9 cellular contexts compared by ENCODE assay signal in the genomic region with DNA sequence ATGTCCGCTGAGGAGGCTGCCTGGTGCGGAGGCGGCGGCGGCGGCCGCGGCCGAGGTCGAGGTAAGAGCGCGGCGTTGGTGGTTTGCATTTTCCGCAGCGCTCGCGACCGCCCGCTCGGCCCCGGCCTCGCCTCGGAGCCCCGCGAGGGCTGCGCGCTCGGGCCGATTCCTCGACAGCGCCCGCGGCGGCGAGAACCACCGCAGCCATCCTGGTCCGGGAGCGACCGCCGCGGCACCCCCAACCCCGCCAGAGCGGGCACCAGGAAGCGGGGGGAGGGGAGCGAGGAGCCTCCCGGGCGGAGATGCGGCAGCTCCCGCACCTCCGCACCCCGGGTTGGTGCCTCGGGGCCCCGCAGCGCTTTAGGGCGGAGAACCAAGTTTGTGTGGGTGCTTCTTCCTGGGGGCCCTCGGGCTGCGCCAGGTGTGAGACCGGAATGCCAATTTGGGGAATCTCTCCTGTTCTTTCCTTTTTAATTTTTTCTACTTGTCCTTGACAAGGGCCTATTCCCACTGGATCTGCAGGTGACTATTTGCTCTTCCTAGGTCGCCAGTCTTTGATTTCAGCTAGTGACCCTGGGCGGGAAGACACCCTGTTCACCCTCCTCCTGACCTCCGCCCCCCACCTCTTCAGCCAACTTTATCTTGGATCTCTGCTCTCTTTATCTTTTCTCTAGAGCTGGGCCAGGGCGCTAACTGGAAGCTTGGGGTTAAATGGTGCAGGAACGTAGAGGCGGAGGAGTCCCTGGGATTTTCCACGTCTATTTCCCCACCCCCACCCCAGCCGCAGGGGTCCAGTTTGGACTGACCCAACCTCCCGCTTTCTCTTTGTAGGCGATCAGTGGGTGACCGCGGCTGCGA. TPM values are rescaled to one million over a fixed set of nuclear protein-coding genes. Genes with fewer than 3 reads are reported as not detected.
DNase-seq lines count a peak whose midpoint lies in the region; ATAC-seq, FAIRE-seq and TF ChIP-seq lines count a peak whose summit lies in the region.
"Had no signal": no experiment of that assay in that cellular context is flagged by ENCODE, and none has a peak within 500 bp of the region (broad histone marks: within the 10 kb centered on the region; RNA-seq: fewer than 3 reads in every experiment).

A gene with protein sequence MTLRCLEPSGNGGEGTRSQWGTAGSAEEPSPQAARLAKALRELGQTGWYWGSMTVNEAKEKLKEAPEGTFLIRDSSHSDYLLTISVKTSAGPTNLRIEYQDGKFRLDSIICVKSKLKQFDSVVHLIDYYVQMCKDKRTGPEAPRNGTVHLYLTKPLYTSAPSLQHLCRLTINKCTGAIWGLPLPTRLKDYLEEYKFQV (plus strand): TSS at position 822 of the 858 bp plus-strand sequence. CDS start 223 bp downstream, outside the sequence.

- H2AFZ ChIP-seq in osteoblast (ENCODE audit: low read length): peak within 1 kb of the TSS; percentile 86

- peaks cover 21% of the 10 kb centered on the region for H3K79me2 ChIP-seq in osteoblast (ENCODE audit: insufficient read depth, low read length)

- TF ChIP-seq CTCF in A549 (IDR thresholded peaks at IDR 0.05) (no peak; the same call in 2 of the 3 replicates), osteoblast (IDR thresholded peaks at IDR 0.05; ENCODE audit: extremely low read depth, low read depth, low read length) (no peak)

- peak within 1 kb of the TSS; percentile 98 for H3K27ac Mint-ChIP-seq in activated T-helper 1 cell treated with anti-CD3 and anti-CD28 coated beads, Interleukin-12 subunit alpha, Interleukin-12 subunit beta, Interleukin-2, Interleukin-4 antibody, amounts not matched to agents 30 ng/mL and 10 ng/mL and 1 ng/mL, durations not matched to agents 14 hours and 24 hours and 36 hours

- peaks cover 4% of the 10 kb centered on the region for H3K36me3 ChIP-seq in osteoblast (ENCODE audit: insufficient read depth, low read length)

- peak within 1 kb of the TSS; percentile 94 for H3K27ac ChIP-seq in A549
- peak within 1 kb of the TSS; percentile 74 for H3K27ac ChIP-seq in osteoblast (ENCODE audit: low read depth, low read length)

- no peaks in the 10 kb centered on the region for H3K27me3 ChIP-seq in osteoblast (ENCODE audit: insufficient read depth, low read length)

- no peak for TF ChIP-seq EP300 in A549 (IDR thresholded peaks at IDR 0.05)

- POLR2A ChIA-PET in A549 (lab: Yijun Ruan, JAX): interaction anchor here (1.0 kb wide), 1 partner anchor 105 kb away, joined by 4 read pairs; a partner anchor contains a TSS

- 56% methylated on average over 26 of the region's 71 CpGs for WGBS in A549 (ENCODE audit: missing lambda C conversion rate)

- peaks cover 37% of the 10 kb centered on the region for H3K36me3 Mint-ChIP-seq in activated T-helper 1 cell treated with anti-CD3 and anti-CD28 coated beads, Interleukin-12 subunit alpha, Interleukin-12 subunit beta, Interleukin-2, Interleukin-4 antibody, amounts not matched to agents 30 ng/mL and 10 ng/mL and 1 ng/mL, durations not matched to agents 14 hours and 24 hours and 36 hours (ENCODE audit: low read depth)

- peaks cover 60% of the 10 kb centered on the region for H3K4me1 Mint-ChIP-seq in activated T-helper 1 cell treated with anti-CD3 and anti-CD28 coated beads, Interleukin-12 subunit alpha, Interleukin-12 subunit beta, Interleukin-2, Interleukin-4 antibody, amounts not matched to agents 30 ng/mL and 10 ng/mL and 1 ng/mL, durations not matched to agents 14 hours and 24 hours and 36 hours (ENCODE audit: low read depth)

- FAIRE-seq in A549 (lab: Jason Lieb, UNC): no peak
- FAIRE-seq: GM18507 had no signal

- H3K9me3 ChIP-seq in A549 (no peaks in the 10 kb centered on the region), osteoblast (ENCODE audit: low read depth, low read length) (no peaks in the 10 kb centered on the region)

- CTCF ChIA-PET in A549 (lab: Yijun Ruan, JAX): interaction anchor here (0.7 to 12.6 kb wide), 8 partner anchors 9 to 531 kb away, joined by 3 to 232 read pairs (median 5); no protein-coding TSS in a partner anchor

- peaks cover 4% of the 10 kb centered on the region for H4K20me1 ChIP-seq in osteoblast (ENCODE audit: insufficient read depth, low read length)

- H3K4me3 ChIP-seq in A549 (peak within 1 kb of the TSS; percentile 64), osteoblast (ENCODE audit: insufficient read depth, low read length) (peak within 1 kb of the TSS; percentile 91)

- no peaks in the 10 kb centered on the region for H3K9me3 Mint-ChIP-seq in activated T-helper 1 cell treated with anti-CD3 and anti-CD28 coated beads, Interleukin-12 subunit alpha, Interleukin-12 subunit beta, Interleukin-2, Interleukin-4 antibody, amounts not matched to agents 30 ng/mL and 10 ng/mL and 1 ng/mL, durations not matched to agents 14 hours and 24 hours and 36 hours

- H3K4me2 ChIP-seq in A549 (peak within 1 kb of the TSS; percentile 90), osteoblast (ENCODE audit: insufficient read depth, low read length) (peak within 1 kb of the TSS; percentile 96)

- no peak for TF ChIP-seq POLR2A in A549 (IDR thresholded peaks at IDR 0.05; ENCODE audit: low read length)

- TF ChIP-seq RAD21 in A549 (conservative IDR thresholded peaks at IDR 0.05 in 1 of 2, IDR thresholded peaks at IDR 0.05 in 1 of 2): no peak; a peak in 1 of 5 replicates

- ATAC-seq in A549: peak; percentile 20 to 32
- ATAC-seq in GM19467 (IDR thresholded peaks at IDR 0.05; ENCODE audit: unreplicated experiment): peak; percentile 11
- no peak for ATAC-seq in GM18519 (IDR thresholded peaks at IDR 0.05; ENCODE audit: low FRiP score, unreplicated experiment)

- intact Hi-C loops in activated T-helper 1 cell treated with anti-CD3 and anti-CD28 coated beads, Interleukin-12 subunit alpha, Interleukin-12 subunit beta, Interleukin-2, Interleukin-4 antibody, amounts not matched to agents 30 ng/mL and 10 ng/mL and 1 ng/mL, durations not matched to agents 14 hours and 24 hours and 36 hours (cut with micrococcal nuclease): loop anchor here (1.0 to 5.0 kb wide), 6 partner anchors 19 to 1430 kb away; a partner anchor contains a TSS

- H3K27me3 Mint-ChIP-seq in activated T-helper 1 cell treated with anti-CD3 and anti-CD28 coated beads, Interleukin-12 subunit alpha, Interleukin-12 subunit beta, Interleukin-2, Interleukin-4 antibody, amounts not matched to agents 30 ng/mL and 10 ng/mL and 1 ng/mL, durations not matched to agents 14 hours and 24 hours and 36 hours (ENCODE audit: insufficient read depth): peaks cover 16% of the 10 kb centered on the region

- peak in 1 of 2 experiments; percentile 35 for DNase-seq in A549 (ENCODE audit: low read depth in 1 of 2, low spot score in 1 of 2)
- DNase-seq in NCI-H69 (lab: John Stamatoyannopoulos, UW): peak; percentile 65
- DNase-seq in activated T-helper 1 cell treated with anti-CD3 and anti-CD28 coated beads, Interleukin-12 subunit alpha, Interleukin-12 subunit beta, Interleukin-2, Interleukin-4 antibody, amounts not matched to agents 30 ng/mL and 10 ng/mL and 1 ng/mL, durations not matched to agents 14 hours and 24 hours and 36 hours (ENCODE audit: low spot score): peak; percentile 27
- DNase-seq in glomerular visceral epithelial cell (ENCODE audit: extremely low spot score): peak; percentile 24
- DNase-seq in osteoblast (ENCODE audit: insufficient read length, low spot score, missing footprints): peak; percentile 77
- no peak for DNase-seq in activated gamma-delta T cell treated with Interleukin-2 at 50 U/mL for 16 hours

- peak within 1 kb of the TSS; percentile 97 for H3K4me3 Mint-ChIP-seq in activated T-helper 1 cell treated with anti-CD3 and anti-CD28 coated beads, Interleukin-12 subunit alpha, Interleukin-12 subunit beta, Interleukin-2, Interleukin-4 antibody, amounts not matched to agents 30 ng/mL and 10 ng/mL and 1 ng/mL, durations not matched to agents 14 hours and 24 hours and 36 hours

- H3K4me1 ChIP-seq in A549 (peaks cover 12% of the 10 kb centered on the region; the same call in 2 of the 3 replicates), osteoblast (ENCODE audit: insufficient read depth, low read length) (peaks cover 11% of the 10 kb centered on the region)

TF ChIP-seq in A549, 52 proteins besides CTCF, POLR2A, EP300 and RAD21:
- TF ChIP-seq, protein P1, sequence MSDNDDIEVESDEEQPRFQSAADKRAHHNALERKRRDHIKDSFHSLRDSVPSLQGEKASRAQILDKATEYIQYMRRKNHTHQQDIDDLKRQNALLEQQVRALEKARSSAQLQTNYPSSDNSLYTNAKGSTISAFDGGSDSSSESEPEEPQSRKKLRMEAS (IDR thresholded peaks at IDR 0.05): no peak
- 0 out of 2 replicates have a peak, but pooled peaks have one; percentile 68 for TF ChIP-seq RNF2 (IDR thresholded peaks at IDR 0.05; ENCODE audit: borderline replicate concordance, low read depth)
TF ChIP-seq in A549: peak in this region for 1.

RNA-seq across cellular contexts. Expression of the gene that starts here (rescaled TPM):
- polyA plus RNA-seq in A549 (2011; rRNA removed) (18.5 and 21.8 TPM in 2 replicates), A549 (2017; fragmentation: RNase III; extraction: RNeasy Plus Mini Kit Qiagen cat#74134 plus additional on column Dnase treatment) (17.3 to 22.2 TPM (median 18.1 TPM) in 3 replicates)
- polyA plus RNA-seq in A549 (2012; cell fraction: cytosol; rRNA removed): 14.2 and 17.0 TPM in 2 replicates
- polyA plus RNA-seq in A549 (2012; cell fraction: nucleus; rRNA removed): 25.2 and 33.7 TPM in 2 replicates
- polyA minus RNA-seq in A549 (2011; rRNA and poly(A)+ RNA removed): 7.6 and 8.4 TPM in 2 replicates
- total RNA-seq in activated T-helper 1 cell treated with anti-CD3 and anti-CD28 coated beads, Interleukin-12 subunit alpha, Interleukin-12 subunit beta, Interleukin-2, Interleukin-4 antibody, amounts not matched to agents 30 ng/mL and 10 ng/mL and 1 ng/mL, durations not matched to agents 14 hours and 24 hours and 36 hours: 28.2 and 28.8 TPM in 2 replicates
- 32.6 and 40.7 TPM in 2 replicates for total RNA-seq in osteoblast
